In genomic region chr2:127621981-127622431, GRCh38 we compare ENCODE assay signal across 1 cellular context.
TF ChIP-seq lines count a peak whose summit lies in the region.

No MANE protein-coding gene starts in this region.

TF ChIP-seq in IMR-90, 13 proteins besides CTCF, POLR2A, EP300 and RAD21:
- TF ChIP-seq MAZ (IDR thresholded peaks at IDR 0.05; ENCODE audit: borderline replicate concordance, low read depth, low read length) (no peak), RCOR1 (IDR thresholded peaks at IDR 0.05; ENCODE audit: insufficient replicate concordance, low read length) (no peak), ELK1 (IDR thresholded peaks at IDR 0.05; ENCODE audit: borderline replicate concordance, low read depth, low read length) (no peak), RFX5 (IDR thresholded peaks at IDR 0.05; ENCODE audit: low read depth, low read length) (no peak), MAFK (IDR thresholded peaks at IDR 0.05; ENCODE audit: low read depth, low read length) (no peak), USF2 (IDR thresholded peaks at IDR 0.05; ENCODE audit: low read depth, low read length) (no peak), SMC3 (IDR thresholded peaks at IDR 0.05; ENCODE audit: low read depth, low read length) (no peak), CHD1 (IDR thresholded peaks at IDR 0.05; ENCODE audit: low read depth, low read length) (no peak), NFE2L2 (IDR thresholded peaks at IDR 0.05; ENCODE audit: low read depth, low read length) (no peak)
TF ChIP-seq in IMR-90: peak in this region for 0.
